ENCODE assay signal across 8 cellular contexts in genomic region chr19:29606420-29606747, GRCh38. TPM values are rescaled to one million over a fixed set of nuclear protein-coding genes. Genes with fewer than 3 reads are reported as not detected.
DNase-seq lines count a peak whose midpoint lies in the region; ATAC-seq and TF ChIP-seq lines count a peak whose summit lies in the region.

No MANE protein-coding gene starts in this region.

- H3K27ac Mint-ChIP-seq in activated CD8-positive, alpha-beta memory T cell treated with anti-CD3 and anti-CD28 coated beads, Interleukin-2, amount 10 ng/mL, durations not matched to agents 7 days and 5 days: peak overlapping the region; percentile 99

- H3K9me3 ChIP-seq in PC-3 (ENCODE audit: low read length) (no peaks in the 10 kb centered on the region), esophagus squamous epithelium (no peaks in the 10 kb centered on the region), ovary (no peaks in the 10 kb centered on the region)

- CTCF ChIA-PET in activated CD8-positive, alpha-beta memory T cell treated with anti-CD3 and anti-CD28 coated beads, Interleukin-2, amount 10 ng/mL, durations not matched to agents 7 days and 5 days (lab: Charles Lee): interaction anchor here (0.7 to 8.6 kb wide), 19 partner anchors 8 to 138 kb away, joined by 3 to 171 read pairs (median 5); partner anchors contain the start of genes C19orf12 and PLEKHF1
- CTCF ChIA-PET in PC-3 (lab: Charles Lee): interaction anchor here (1.0 kb wide), 1 partner anchor 59 kb away, joined by 4 read pairs; the partner anchor contains the start of gene PLEKHF1

- peaks cover 9% of the 10 kb centered on the region for H3K36me3 Mint-ChIP-seq in activated CD8-positive, alpha-beta memory T cell treated with anti-CD3 and anti-CD28 coated beads, Interleukin-2, amount 10 ng/mL, durations not matched to agents 7 days and 5 days

- H3K27ac ChIP-seq in PC-3 (ENCODE audit: low read length) (no peak overlapping the region), esophagus squamous epithelium (peak overlapping the region; percentile 96 to 98 (median 97)), ovary (peak overlapping the region; percentile 84 to 88)

- no peak for DNase-seq in activated CD8-positive, alpha-beta memory T cell treated with anti-CD3 and anti-CD28 coated beads, Interleukin-2, amount 10 ng/mL, durations not matched to agents 7 days and 5 days
- no peak for DNase-seq in activated CD8-positive, alpha-beta memory T cell treated with anti-CD3 and anti-CD28 coated beads, Interleukin-2, amount 50 U/mL, for 48 hours
- DNase-seq in PC-3: no peak
- DNase-seq in esophagus squamous epithelium (lab: John Stamatoyannopoulos, UW): no peak
- no peak for DNase-seq in ovary
- DNase-seq in NCI-H526 treated with DMSO at 0.1 percent for 48 hours (lab: John Stamatoyannopoulos, UW): no peak

- no peaks in the 10 kb centered on the region for H4K20me1 ChIP-seq in PC-3 (ENCODE audit: low read length)

- H3K27me3 ChIP-seq in PC-3 (ENCODE audit: low read length) (no peaks in the 10 kb centered on the region), esophagus squamous epithelium (no peaks in the 10 kb centered on the region), ovary (no peaks in the 10 kb centered on the region)

- H3K9me2 ChIP-seq in PC-3 (replicated peaks; ENCODE audit: low read length): no peaks in the 10 kb centered on the region

- H3K4me1 ChIP-seq in PC-3 (ENCODE audit: insufficient read depth, low read length): peaks cover 3% of the 10 kb centered on the region; the same call in 1 of the 2 replicates
- H3K4me1 ChIP-seq in esophagus squamous epithelium: peaks cover 12 to 31% (median 12%) of the 10 kb centered on the region in 3 donors
- peaks cover 2% of the 10 kb centered on the region for H3K4me1 ChIP-seq in ovary (ENCODE audit: insufficient read depth)

- POLR2A ChIA-PET in PC-3 (lab: Charles Lee; ENCODE audit: unreplicated experiment): interaction anchor here (0.6 kb wide), 3 partner anchors 8 to 108 kb away, joined by 3 to 6 read pairs (median 4); partner anchors contain the start of gene C19orf12

- H3K36me3 ChIP-seq in PC-3 (ENCODE audit: low read depth, low read length) (no peaks in the 10 kb centered on the region; the same call in 1 of the 2 replicates), esophagus squamous epithelium (peaks cover 5 to 31% (median 13%) of the 10 kb centered on the region in 3 donors), ovary (no peaks in the 10 kb centered on the region)

- peak overlapping the region; percentile 82 for H3K4me2 ChIP-seq in PC-3 (ENCODE audit: low read length)

- H3K4me1 Mint-ChIP-seq in activated CD8-positive, alpha-beta memory T cell treated with anti-CD3 and anti-CD28 coated beads, Interleukin-2, amount 10 ng/mL, durations not matched to agents 7 days and 5 days: peaks cover 35% of the 10 kb centered on the region

- H3K79me2 ChIP-seq in PC-3 (ENCODE audit: low read length): peaks cover 12% of the 10 kb centered on the region

- peak overlapping the region; percentile 81 for H3K9ac ChIP-seq in PC-3 (ENCODE audit: low read length)

- no peak for TF ChIP-seq EP300 in ovary (IDR thresholded peaks at IDR 0.05)

- no peak for ATAC-seq in activated CD8-positive, alpha-beta memory T cell treated with anti-CD3 and anti-CD28 coated beads, Interleukin-2, amount 10 ng/mL, durations not matched to agents 7 days and 5 days
- peak; percentile 25 for ATAC-seq in PC-3
- no peak for ATAC-seq in GM18519 (IDR thresholded peaks at IDR 0.05; ENCODE audit: low FRiP score, unreplicated experiment)
- ATAC-seq in HG02610 (IDR thresholded peaks at IDR 0.05; ENCODE audit: unreplicated experiment): no peak

- no peak for TF ChIP-seq POLR2A in esophagus squamous epithelium (IDR thresholded peaks at IDR 0.05)
- no peak for TF ChIP-seq POLR2A in ovary (IDR thresholded peaks at IDR 0.05)

- no peaks in the 10 kb centered on the region for H3F3A ChIP-seq in PC-3 (ENCODE audit: low read length, unreplicated experiment)

- TF ChIP-seq CTCF in PC-3 (conservative IDR thresholded peaks at IDR 0.05; ENCODE audit: low read depth, low read length) (no peak), esophagus squamous epithelium (IDR thresholded peaks at IDR 0.05) (no peak), ovary (IDR thresholded peaks at IDR 0.05) (no peak)

- WGBS in esophagus squamous epithelium, 2 donors: 1 to 2% methylated on average over 11 to 12 of the region's 12 CpGs
- 0 to 1% (median 1%) methylated on average over 12 of the region's 12 CpGs for WGBS in ovary, 3 donors

- intact Hi-C loops in PC-3 (cut with micrococcal nuclease) (no loop called here), esophagus squamous epithelium (cut with DNase I) (loop anchor here (5.0 kb wide), 1 partner anchor 111 kb away; the partner anchor contains the start of gene C19orf12), ovary (cut with DNase I) (loop anchor here in 2 of 4 donors (2.0 to 10.0 kb wide), 3 partner anchors 56 to 110 kb away; partner anchors contain the start of gene PLEKHF1 (in 1 of the 2))

- H2AFZ ChIP-seq in PC-3 (ENCODE audit: low read length): peak overlapping the region; percentile 79

- TSS peak; percentile 75 for BruUV-seq in PC-3 (replicated peaks; lab: Mats Ljungman, UMichigan)

- no peaks in the 10 kb centered on the region for H3K27me3 Mint-ChIP-seq in activated CD8-positive, alpha-beta memory T cell treated with anti-CD3 and anti-CD28 coated beads, Interleukin-2, amount 10 ng/mL, durations not matched to agents 7 days and 5 days

- H3K9me3 Mint-ChIP-seq in activated CD8-positive, alpha-beta memory T cell treated with anti-CD3 and anti-CD28 coated beads, Interleukin-2, amount 10 ng/mL, durations not matched to agents 7 days and 5 days (ENCODE audit: low read depth): no peaks in the 10 kb centered on the region

- H3K4me3 ChIP-seq in PC-3 (ENCODE audit: low read length) (peak overlapping the region; percentile 91), esophagus squamous epithelium (peak overlapping the region; percentile 82 to 91 (median 84)), ovary (peak overlapping the region; percentile 67)

- H3K4me3 Mint-ChIP-seq in activated CD8-positive, alpha-beta memory T cell treated with anti-CD3 and anti-CD28 coated beads, Interleukin-2, amount 10 ng/mL, durations not matched to agents 7 days and 5 days: peak overlapping the region; percentile 94

RNA-seq across cellular contexts. Expression of gene POP4, which starts 0.3 kb away (rescaled TPM):
- total RNA-seq in activated CD8-positive, alpha-beta memory T cell treated with anti-CD3 and anti-CD28 coated beads, Interleukin-2, amount 10 ng/mL, durations not matched to agents 7 days and 5 days: 100 to 1,000 TPM in 1 of 2 experiments, 10 to 100 TPM in 1; 96.6 to 106 TPM
- total RNA-seq in PC-3 (2014; rRNA removed) (99.7 and 115 TPM in 2 replicates), esophagus squamous epithelium (10 to 100 TPM; 46.3 to 56.5 (median 54.8) TPM), ovary (10 to 100 TPM; 32.9 to 47.8 (median 36.5) TPM)
- polyA plus RNA-seq in ovary: 10 to 100 TPM; 42.1 to 92.9 TPM

RNA-seq across cellular contexts. Expression of gene PLEKHF1, which starts 58.9 kb away (rescaled TPM):
- total RNA-seq in activated CD8-positive, alpha-beta memory T cell treated with anti-CD3 and anti-CD28 coated beads, Interleukin-2, amount 10 ng/mL, durations not matched to agents 7 days and 5 days: 10 to 100 TPM; 42.4 to 64.1 TPM
- total RNA-seq in PC-3 (2014; rRNA removed) (15.9 and 19.7 TPM in 2 replicates), esophagus squamous epithelium (10 to 100 TPM in 3 of 4 donors, 1 to 10 TPM in 1; 4.3 to 20.8 (median 17.1) TPM), ovary (10 to 100 TPM in 6 of 7 donors, 1 to 10 TPM in 1; 9.3 to 19.1 (median 13.8) TPM)
- 10 to 100 TPM in 1 of 2 donors, under 1 TPM in 1; 0.92 to 12.5 TPM for polyA plus RNA-seq in ovary
